ENCODE assay signal across 8 cellular contexts in the genomic region with DNA sequence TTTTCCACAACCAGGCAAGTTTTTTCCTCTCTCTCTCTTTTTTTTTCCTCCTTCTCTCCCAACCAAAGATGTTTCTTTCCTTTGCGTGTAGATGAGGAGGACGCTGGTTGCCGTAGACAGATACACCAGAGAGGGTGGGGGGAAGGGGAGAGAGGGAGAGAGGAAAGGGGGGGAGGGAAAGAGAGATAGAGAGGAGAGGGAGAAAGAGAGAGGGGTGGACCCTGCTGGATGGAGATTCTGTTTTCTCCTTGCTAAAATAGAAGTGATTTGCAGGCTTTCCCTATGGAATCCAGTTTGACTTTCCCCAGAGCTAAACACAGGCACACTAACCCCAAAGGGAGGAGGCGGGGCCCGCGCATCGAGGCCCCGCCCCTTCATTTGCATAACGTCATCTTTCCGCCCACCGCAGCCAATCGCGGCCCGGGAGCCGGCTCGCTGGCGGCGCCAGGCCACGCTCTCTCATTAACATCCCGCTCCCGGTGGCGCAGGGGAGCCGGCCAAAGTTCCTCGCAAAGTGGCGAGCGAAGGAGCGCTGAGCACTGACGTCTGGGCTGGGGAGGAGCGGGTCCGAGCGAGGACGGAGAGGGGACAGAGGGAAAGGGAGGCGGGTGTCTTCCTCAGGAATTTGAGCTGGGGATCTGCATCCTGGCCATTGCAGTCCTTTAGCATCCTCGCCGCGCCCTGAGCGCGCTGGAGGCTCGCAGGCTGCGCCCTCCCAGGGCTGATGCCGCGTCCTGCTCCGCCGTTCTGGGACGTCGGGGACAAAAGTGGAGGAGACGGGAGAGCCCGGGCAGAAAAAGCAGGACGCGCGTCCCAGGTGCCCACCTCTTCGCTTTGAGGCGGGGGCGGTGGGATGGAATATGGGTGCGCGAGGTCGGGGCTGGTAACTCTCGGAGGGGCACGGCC. TPM values are rescaled to one million over a fixed set of nuclear protein-coding genes. Genes with fewer than 3 reads are reported as not detected.
A peak's percentile ranks its signal among the peaks of the same experiment; 100 is the strongest.
DNase-seq lines count a peak whose midpoint lies in the region; ATAC-seq and TF ChIP-seq lines count a peak whose summit lies in the region.

No MANE protein-coding gene starts in this region.

- H3K9me2 ChIP-seq in DOHH2 (replicated peaks; ENCODE audit: control insufficient read depth, low read length) (no peaks in the 10 kb centered on the region), GM23248 (ENCODE audit: insufficient read depth) (no peaks in the 10 kb centered on the region), Loucy (replicated peaks; ENCODE audit: low read depth, low read length) (no peaks in the 10 kb centered on the region)

- no peaks in the 10 kb centered on the region for H3K27me3 ChIP-seq in DOHH2 (ENCODE audit: control insufficient read depth, low read length)
- H3K27me3 ChIP-seq in GM23248 (replicated peaks; ENCODE audit: insufficient read depth), result no peaks in the 10 kb centered on the region
- H3K27me3 ChIP-seq in Loucy (ENCODE audit: insufficient read depth, low read length, poor library complexity, severe bottlenecking), result no peaks in the 10 kb centered on the region
- H3K27me3 ChIP-seq in adrenal gland, result peaks cover 4% of the 10 kb centered on the region
- peaks cover 4 to 85% (median 31%) of the 10 kb centered on the region in 3 donors for H3K27me3 ChIP-seq in psoas muscle (ENCODE audit: insufficient read depth in 3 of 3, low read length in 2 of 3)

- H3K4me3 ChIP-seq in DOHH2 (ENCODE audit: low read length) (peak overlapping the region; percentile 100), GM23248 (peak overlapping the region; percentile 99), Loucy (ENCODE audit: low read length, poor library complexity, severe bottlenecking) (peak overlapping the region; percentile 92), adrenal gland (peak overlapping the region in 2 of 4 donors; percentile 15 to 59), psoas muscle (peak overlapping the region; percentile 71), urinary bladder (ENCODE audit: low read depth, low read length) (peak overlapping the region; percentile 61)

- H3F3A ChIP-seq in DOHH2 (ENCODE audit: control insufficient read depth, insufficient read depth) (peaks cover 37% of the 10 kb centered on the region), GM23248 (ENCODE audit: insufficient read depth) (peaks cover 32% of the 10 kb centered on the region), Loucy (ENCODE audit: low read depth) (no peaks in the 10 kb centered on the region)

- WGBS in GM23248 (ENCODE audit: low coverage in 1 of 2, low lambda C conversion rate in 2 of 2, missing lambda C conversion rate in 2 of 2), 2 experiments, result 1% methylated on average over 44 to 59 of the region's 59 CpGs
- 0 to 2% (median 1%) methylated on average over 21 to 59 of the region's 59 CpGs for WGBS in adrenal gland, 4 donors
- 1% methylated on average over 56 to 59 of the region's 59 CpGs for WGBS in psoas muscle, 3 donors
- under 1% methylated on average over 59 of the region's 59 CpGs for WGBS in urinary bladder

- H3K27ac ChIP-seq in DOHH2 (ENCODE audit: low read depth, low read length) (peak overlapping the region; percentile 94), GM23248 (peak overlapping the region; percentile 85), adrenal gland (peak overlapping the region in 4 of 5 donors; percentile 24 to 86 (median 74)), psoas muscle (peak overlapping the region; percentile 74), urinary bladder (ENCODE audit: low read depth) (peak overlapping the region; percentile 14)

- ATAC-seq in left ventricle myocardium superior, result peak; percentile 92
- ATAC-seq in psoas muscle, result peak; percentile 88 to 90 (median 90)

- TF ChIP-seq POLR2A in adrenal gland (IDR thresholded peaks at IDR 0.05), result peak; percentile 72 to 83

- intact Hi-C loops in adrenal gland (cut with DNase I), result loop anchor here (10.0 kb wide), 2 partner anchors 925 to 1025 kb away; no protein-coding TSS in a partner anchor
- intact Hi-C loops in left ventricle myocardium superior (cut with micrococcal nuclease), result loop anchor here (5.0 kb wide), 1 partner anchor 403 kb away; no protein-coding TSS in a partner anchor
- intact Hi-C loops in psoas muscle (cut with DNase I), result loop anchor here (10.0 kb wide), 2 partner anchors 295 to 1025 kb away; no protein-coding TSS in a partner anchor

- TF ChIP-seq CTCF in DOHH2 (IDR thresholded peaks at IDR 0.05; ENCODE audit: low read depth, low read length, poor library complexity, severe bottlenecking) (no peak), Loucy (conservative IDR thresholded peaks at IDR 0.05; ENCODE audit: low read length) (no peak), adrenal gland (IDR thresholded peaks at IDR 0.05) (no peak), psoas muscle (IDR thresholded peaks at IDR 0.05) (no peak)

- H3K4me2 ChIP-seq in DOHH2 (ENCODE audit: low read length) (peak overlapping the region; percentile 87), GM23248 (ENCODE audit: unreplicated experiment) (peak overlapping the region; percentile 97), Loucy (ENCODE audit: low read depth, low read length, poor library complexity, severe bottlenecking) (peak overlapping the region; percentile 99)

- peak overlapping the region; percentile 74 for H2AFZ ChIP-seq in GM23248
- peak overlapping the region; percentile 43; the same call in 1 of the 2 replicates for H2AFZ ChIP-seq in Loucy (ENCODE audit: low read length)

- H3K9ac ChIP-seq in GM23248, result peak overlapping the region; percentile 89
- H3K9ac ChIP-seq in Loucy (ENCODE audit: low read depth, low read length, poor library complexity, severe bottlenecking), result peak overlapping the region; percentile 93

- H3K4me1 ChIP-seq in DOHH2 (ENCODE audit: control insufficient read depth, low read length) (peaks cover 58% of the 10 kb centered on the region), GM23248 (ENCODE audit: insufficient read depth) (peaks cover 14% of the 10 kb centered on the region), Loucy (ENCODE audit: insufficient read depth, low read length, poor library complexity, severe bottlenecking) (peaks cover 32% of the 10 kb centered on the region), adrenal gland (replicated peaks in 1 of 2) (peaks cover 0 to 8% of the 10 kb centered on the region in 2 donors), psoas muscle (no peaks in the 10 kb centered on the region), urinary bladder (ENCODE audit: insufficient read depth) (no peaks in the 10 kb centered on the region)

- H3K36me3 ChIP-seq in DOHH2 (ENCODE audit: control insufficient read depth, low read length) (peaks cover 50% of the 10 kb centered on the region), GM23248 (ENCODE audit: low read depth) (no peaks in the 10 kb centered on the region), Loucy (ENCODE audit: insufficient read depth, low read length) (no peaks in the 10 kb centered on the region), adrenal gland (replicated peaks in 1 of 2) (no peaks in the 10 kb centered on the region), psoas muscle (ENCODE audit: insufficient read depth in 1 of 2, low read depth in 1 of 2) (no peaks in the 10 kb centered on the region), urinary bladder (ENCODE audit: insufficient read depth) (no peaks in the 10 kb centered on the region)

- peak; percentile 97 for DNase-seq in GM23248
- peak; percentile 81 for DNase-seq in SKM-1 (lab: John Stamatoyannopoulos, UW; ENCODE audit: unreplicated experiment)
- DNase-seq in adrenal gland, result peak; percentile 89 to 94 (median 91)
- DNase-seq in left ventricle myocardium superior, result peak; percentile 94
- DNase-seq in psoas muscle, result peak; percentile 92 to 94

- H3K9me3 ChIP-seq in DOHH2 (ENCODE audit: control insufficient read depth, insufficient read depth, low read length) (no peaks in the 10 kb centered on the region), GM23248 (ENCODE audit: low read depth) (no peaks in the 10 kb centered on the region), Loucy (ENCODE audit: insufficient read depth, low read depth, low read length) (no peaks in the 10 kb centered on the region), adrenal gland (replicated peaks in 1 of 3) (no peaks in the 10 kb centered on the region), psoas muscle (no peaks in the 10 kb centered on the region)

- peaks cover 76% of the 10 kb centered on the region for H3K79me2 ChIP-seq in DOHH2 (ENCODE audit: control insufficient read depth, low read length)
- H3K79me2 ChIP-seq in GM23248 (ENCODE audit: insufficient read depth), result peaks cover 46% of the 10 kb centered on the region
- H3K79me2 ChIP-seq in Loucy (ENCODE audit: insufficient read depth, low read length), result peaks cover 56% of the 10 kb centered on the region

- H4K20me1 ChIP-seq in DOHH2 (ENCODE audit: control insufficient read depth, insufficient read depth, low read depth, low read length) (no peaks in the 10 kb centered on the region), GM23248 (ENCODE audit: insufficient read depth) (no peaks in the 10 kb centered on the region), Loucy (ENCODE audit: insufficient read depth, low read length, poor library complexity, severe bottlenecking) (no peaks in the 10 kb centered on the region)

- in situ Hi-C loops in GM23248 (cut with MboI), result loop anchor here (10.0 to 25.0 kb wide), 2 partner anchors 925 to 1088 kb away; no protein-coding TSS in a partner anchor

RNA-seq across cellular contexts. Expression of gene EBF1, which starts 0.6 kb away (rescaled TPM):
- total RNA-seq in GM23248 (2014; rRNA removed; shearing (Covaris generic)), result 9.7 and 16.7 TPM in 2 replicates
- 27.5 and 32.1 TPM in 2 replicates for polyA plus RNA-seq in GM23248 (2016; fragmentation: Nextera tagmentation; extraction: Ambion mirVana)
- total RNA-seq in adrenal gland, result 10 to 100 TPM in 2 of 8 donors, 1 to 10 TPM in 6; 4.0 to 12.2 (median 8.2) TPM
- 1 to 10 TPM; 2.6 to 7.3 (median 5.2) TPM for polyA plus RNA-seq in adrenal gland
- 8.5 TPM for total RNA-seq in left ventricle myocardium superior
- 10 to 100 TPM in 1 of 4 donors, 1 to 10 TPM in 3; 4.5 to 13.2 (median 6.0) TPM for total RNA-seq in psoas muscle
- 1 to 10 TPM; 1.8 to 2.5 (median 2.4) TPM for polyA plus RNA-seq in psoas muscle
- 44.1 TPM for total RNA-seq in urinary bladder
- 16.8 TPM for polyA plus RNA-seq in urinary bladder

Comparison
In these comparisons a context has a peak if more than half of its experiments do, and no peak if none do; other contexts are left out.
1. H3K27ac ChIP-seq: peak in every context shown above with its lines; median percentile 94 in DOHH2; 85 in GM23248; 74 in adrenal gland; 74 in psoas muscle; 14 in urinary bladder.